ENCODE assay signal across 22 cellular contexts in genomic region chr9:17315341-17315740, GRCh38.
"Had no signal": no experiment of that assay in that cellular context is flagged by ENCODE, and none has a peak within 500 bp of the region (broad histone marks: within the 10 kb centered on the region; RNA-seq: fewer than 3 reads in every experiment).

No MANE protein-coding gene starts in this region.

- H3K9me3 Mint-ChIP-seq: activated B cell treated with CpG ODN at 0.5 μM for 24 hours, endodermal cell had no signal

- H3K4me3 Mint-ChIP-seq: activated B cell treated with CpG ODN at 0.5 μM for 24 hours; activated naive CD4-positive, alpha-beta T cell treated with anti-CD3 and anti-CD28 coated beads, Interleukin-2, amount 10 ng/mL, durations not matched to agents 7 days and 5 days; central memory CD8-positive, alpha-beta T cell; endodermal cell; memory B cell; nephron progenitor cell; stimulated activated naive CD8-positive, alpha-beta T cell treated with anti-CD3 and anti-CD28 coated beads, Interleukin-15, amount 100 ng/mL, for 72 hours; T-helper 1 cell treated with Interleukin-12 subunit alpha and Interleukin-12 subunit beta and Interleukin-4 antibody, amounts not matched to agents 30 μg/mL and 1 μg/mL, for 36 hours had no signal

- H3K27ac Mint-ChIP-seq: activated B cell treated with CpG ODN at 0.5 μM for 24 hours; activated naive CD4-positive, alpha-beta T cell treated with anti-CD3 and anti-CD28 coated beads, Interleukin-2, amount 10 ng/mL, durations not matched to agents 7 days and 5 days; endodermal cell; memory B cell; nephron progenitor cell; stimulated activated naive CD8-positive, alpha-beta T cell treated with anti-CD3 and anti-CD28 coated beads, Interleukin-15, amount 100 ng/mL, for 72 hours; T-helper 1 cell treated with Interleukin-12 subunit alpha and Interleukin-12 subunit beta and Interleukin-4 antibody, amounts not matched to agents 30 μg/mL and 1 μg/mL, for 36 hours had no signal

- H3K79me2 ChIP-seq: parathyroid adenoma had no signal

- H2AFZ ChIP-seq: parathyroid adenoma had no signal

- H3K27me3 ChIP-seq: breast epithelium, esophagus squamous epithelium, heart left ventricle, tibial artery had no signal

- DNase-seq: activated B cell treated with CpG ODN at 0.5 μM for 24 hours; activated CD4-positive, alpha-beta T cell treated with anti-CD3 and anti-CD28 coated beads for 4 hours; activated CD4-positive, alpha-beta T cell treated with anti-CD3 and anti-CD28 coated beads, Interleukin-2, amount 50 U/mL, for 48 hours; activated effector memory CD4-positive, alpha-beta T cell treated with anti-CD3 and anti-CD28 coated beads, Interleukin-2, amount 50 U/mL, for 16 hours; activated naive CD4-positive, alpha-beta T cell treated with anti-CD3 and anti-CD28 coated beads, Interleukin-2, amount 10 ng/mL, durations not matched to agents 7 days and 5 days; anterior cingulate cortex; cortex of kidney; endodermal cell; esophagus squamous epithelium; heart left ventricle; left colon; nephron progenitor cell; right cardiac atrium; stimulated activated CD4-positive, alpha-beta T cell treated with anti-CD3 and anti-CD28 coated beads, Interleukin-12 subunit alpha, Interleukin-12 subunit beta, amount 100 ng/mL, for 4 hours; stimulated activated CD4-positive, alpha-beta T cell treated with anti-CD3 and anti-CD28 coated beads, Interleukin-4, amount 100 ng/mL, for 4 hours; stimulated activated naive CD8-positive, alpha-beta T cell treated with anti-CD3 and anti-CD28 coated beads, Interleukin-15, amount 100 ng/mL, for 72 hours; tibial artery had no signal

- H3K27me3 Mint-ChIP-seq: activated B cell treated with CpG ODN at 0.5 μM for 24 hours; activated naive CD4-positive, alpha-beta T cell treated with anti-CD3 and anti-CD28 coated beads, Interleukin-2, amount 10 ng/mL, durations not matched to agents 7 days and 5 days; central memory CD8-positive, alpha-beta T cell; memory B cell; stimulated activated naive CD8-positive, alpha-beta T cell treated with anti-CD3 and anti-CD28 coated beads, Interleukin-15, amount 100 ng/mL, for 72 hours had no signal

- H3K9ac ChIP-seq: parathyroid adenoma had no signal

- ATAC-seq: heart left ventricle; left colon; right cardiac atrium; stimulated activated naive CD8-positive, alpha-beta T cell treated with anti-CD3 and anti-CD28 coated beads, Interleukin-15, amount 100 ng/mL, for 72 hours had no signal

- H3K4me3 ChIP-seq: breast epithelium, esophagus squamous epithelium, heart left ventricle, tibial artery had no signal

- H3K36me3 ChIP-seq: breast epithelium, esophagus squamous epithelium had no signal

- H3K27ac ChIP-seq: breast epithelium, esophagus squamous epithelium, heart left ventricle, parathyroid adenoma, tibial artery had no signal

- H3K36me3 Mint-ChIP-seq: activated naive CD4-positive, alpha-beta T cell treated with anti-CD3 and anti-CD28 coated beads, Interleukin-2, amount 10 ng/mL, durations not matched to agents 7 days and 5 days; memory B cell had no signal

- H3K9me3 ChIP-seq: breast epithelium, esophagus squamous epithelium, heart left ventricle, tibial artery had no signal

- H3K4me1 ChIP-seq: breast epithelium, esophagus squamous epithelium, heart left ventricle, parathyroid adenoma, tibial artery had no signal

- H3K4me1 Mint-ChIP-seq: activated B cell treated with CpG ODN at 0.5 μM for 24 hours; activated naive CD4-positive, alpha-beta T cell treated with anti-CD3 and anti-CD28 coated beads, Interleukin-2, amount 10 ng/mL, durations not matched to agents 7 days and 5 days; central memory CD8-positive, alpha-beta T cell; endodermal cell; memory B cell; nephron progenitor cell; stimulated activated naive CD8-positive, alpha-beta T cell treated with anti-CD3 and anti-CD28 coated beads, Interleukin-15, amount 100 ng/mL, for 72 hours had no signal
